27 cellular contexts compared by ENCODE assay signal in the genomic region with DNA sequence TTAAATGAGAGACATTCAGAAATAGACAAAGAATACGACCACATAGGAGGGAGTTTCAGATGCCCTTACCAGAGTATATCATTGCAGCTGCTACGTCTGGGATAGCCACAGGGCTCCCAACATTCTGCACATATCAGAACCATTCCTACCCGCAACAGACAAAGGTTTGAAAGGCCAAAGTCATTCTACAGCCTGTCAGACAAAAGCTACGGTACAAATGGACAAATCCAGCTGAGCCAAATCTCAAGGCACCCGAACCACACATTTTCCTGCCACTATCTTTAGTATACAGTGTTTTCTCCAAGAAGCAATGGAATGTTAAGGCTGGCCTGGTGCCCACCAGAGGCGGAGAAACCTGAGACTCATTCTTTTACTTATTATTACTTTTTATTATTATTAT. TPM values are rescaled to one million over a fixed set of nuclear protein-coding genes. Genes with fewer than 3 reads are reported as not detected.
DNase-seq lines count a peak whose midpoint lies in the region; ATAC-seq, FAIRE-seq and TF ChIP-seq lines count a peak whose summit lies in the region.
"Had no signal": no experiment of that assay in that cellular context is flagged by ENCODE, and none has a peak within 500 bp of the region (broad histone marks: within the 10 kb centered on the region; RNA-seq: fewer than 3 reads in every experiment).

No MANE protein-coding gene starts in this region.

- H3K36me3 ChIP-seq in heart left ventricle (peaks cover 0 to 97% (median 74%) of the 10 kb centered on the region in 9 donors), H1 (ENCODE audit: control insufficient read depth in 2 of 4, insufficient read depth in 4 of 4, low read length in 3 of 4) (peaks cover 37 to 80% (median 57%) of the 10 kb centered on the region in 4 experiments), iPS-20b (ENCODE audit: insufficient read depth, low read depth, low read length) (peaks cover 87% of the 10 kb centered on the region), thoracic aorta (peaks cover 6% of the 10 kb centered on the region)

- no peak overlapping the region for H3K14ac ChIP-seq in H1 (ENCODE audit: insufficient read length)

- no peak overlapping the region for H3K4me2 ChIP-seq in H1 (ENCODE audit: insufficient read depth in 1 of 2, low read depth in 2 of 2, low read length in 2 of 2)

- CTCF ChIA-PET in H1 (lab: Charles Lee; ENCODE audit: partially characterized antibody), result interaction anchor here (2.2 kb wide), 1 partner anchor 10 kb away, joined by 6 read pairs; no protein-coding TSS in a partner anchor

- no peak overlapping the region for H4K8ac ChIP-seq in H1 (ENCODE audit: extremely low read depth, insufficient read depth, low read length)

- no peak overlapping the region for H2AFZ ChIP-seq in H1 (ENCODE audit: low read length)

- DNase-seq in heart left ventricle (no peak), Right ventricle myocardium inferior (ENCODE audit: missing footprints) (no peak), H1 (ENCODE audit: low read depth in 1 of 2, low spot score in 2 of 2) (no peak), thoracic aorta (ENCODE audit: low spot score) (no peak), midbrain (lab: John Stamatoyannopoulos, UW) (no peak), NCI-H510A (lab: John Stamatoyannopoulos, UW) (no peak)
- no peak for DNase-seq in activated CD8-positive, alpha-beta memory T cell treated with anti-CD3 and anti-CD28 coated beads for 24 hours
- DNase-seq: activated CD4-positive, alpha-beta T cell treated with anti-CD3 and anti-CD28 coated beads for 4 hours; activated naive CD4-positive, alpha-beta T cell treated with anti-CD3 and anti-CD28 coated beads, Interleukin-2, amount 50 U/mL, for 16 hours; activated T-cell treated with anti-CD3 and anti-CD28 coated beads, Interleukin-2, amount 50 U/mL, for 72 hours; aorta; COR-L47; DMS79 treated with DMSO at 0.1 percent for 48 hours; islet precursor cell; lower lobe of right lung; naive B cell; NCI-H2081; occipital lobe; right lobe of liver; SHP77; stimulated activated CD4-positive, alpha-beta T cell treated with anti-CD3 and anti-CD28 coated beads, Interleukin-15, amount 100 ng/mL, for 24 hours; stomach; T-cell; transverse colon had no signal

- peak overlapping the region; percentile 51 for H2BK20ac ChIP-seq in H1 (ENCODE audit: low read length)

- no peaks in the 10 kb centered on the region for H4K20me1 ChIP-seq in H1 (replicated peaks in 1 of 2; ENCODE audit: control insufficient read depth in 1 of 2, insufficient read depth in 2 of 2, low read length in 2 of 2)

- no peak overlapping the region for H3K9ac ChIP-seq in H1 (replicated peaks in 1 of 4; ENCODE audit: extremely low read depth in 1 of 4, low read depth in 3 of 4, low read length in 3 of 4)
- H3K9ac ChIP-seq in iPS-20b (ENCODE audit: low read depth, low read length), result peak overlapping the region; percentile 9; the same call in 1 of the 2 replicates

- peak overlapping the region; percentile 37 for H4K91ac ChIP-seq in H1 (replicated peaks; ENCODE audit: insufficient read length, low read length)

- H3K23ac ChIP-seq in H1 (ENCODE audit: insufficient read length), result no peak overlapping the region

- H3K79me2 ChIP-seq in H1 (ENCODE audit: control insufficient read depth in 1 of 2, insufficient read depth in 2 of 2, low read length in 2 of 2), result 0 out of 4 replicates have a peak, but pooled peaks cover 0 to 4% of the 10 kb centered on the region in 2 experiments

- no peak overlapping the region for H2BK12ac ChIP-seq in H1 (ENCODE audit: low read depth, low read length)

- no peaks in the 10 kb centered on the region for H3K79me1 ChIP-seq in H1 (ENCODE audit: low read depth, low read length)

- no peak overlapping the region for H3K4ac ChIP-seq in H1 (replicated peaks; ENCODE audit: insufficient read length, low read depth, low read length)

- peak overlapping the region; percentile 75 for H2BK120ac ChIP-seq in H1 (replicated peaks; ENCODE audit: low read depth, low read length)

- H3K4me1 ChIP-seq in heart left ventricle (peaks cover 0 to 28% (median 7%) of the 10 kb centered on the region in 12 donors), H1 (replicated peaks in 1 of 4; ENCODE audit: control insufficient read depth in 3 of 4, insufficient read depth in 4 of 4, low read length in 3 of 4) (peaks cover 4 to 11% (median 6%) of the 10 kb centered on the region in 4 experiments; a peak in 5 of 7 replicates), iPS-20b (ENCODE audit: insufficient read depth, low read length) (peaks cover 21% of the 10 kb centered on the region), thoracic aorta (ENCODE audit: control insufficient read depth in 1 of 2, low read depth in 2 of 2) (peaks cover 6 to 37% of the 10 kb centered on the region in 2 donors)
- H3K4me1 ChIP-seq: lower lobe of right lung, right lobe of liver, stomach, transverse colon had no signal

- no peak for TF ChIP-seq EP300 in H1 (IDR thresholded peaks at IDR 0.05; ENCODE audit: borderline replicate concordance in 1 of 2, low read depth in 2 of 2, low read length in 2 of 2)

- intact Hi-C loops in heart left ventricle (cut with DNase I), result no loop called here
- intact Hi-C loops in Right ventricle myocardium inferior (cut with DNase I), result no loop called here

- H3K27ac ChIP-seq in heart left ventricle (peak overlapping the region in 7 of 12 donors; percentile 7 to 56 (median 10)), H1 (ENCODE audit: low read depth, low read length) (no peak overlapping the region), iPS-20b (ENCODE audit: low read length) (no peak overlapping the region), thoracic aorta (peak overlapping the region; percentile 2 to 22)
- H3K27ac ChIP-seq: lower lobe of right lung, right lobe of liver, stomach, transverse colon had no signal

- TF ChIP-seq POLR2A in heart left ventricle (IDR thresholded peaks at IDR 0.05) (no peak), H1 (IDR thresholded peaks at IDR 0.05; ENCODE audit: control extremely low read depth in 1 of 2, low read depth in 2 of 2, low read length in 2 of 2) (no peak)

- no peak overlapping the region for H2AK5ac ChIP-seq in H1 (ENCODE audit: low read depth, low read length)

- H2BK5ac ChIP-seq in H1 (ENCODE audit: low read depth, low read length), result peak overlapping the region; percentile 69; the same call in 1 of the 2 replicates

- WGBS in heart left ventricle, 4 donors, result 43 to 51% (median 44%) methylated on average over 6 of the region's 6 CpGs
- WGBS in H1 (ENCODE audit: extremely low coverage in 1 of 2, insufficient coverage in 1 of 2, insufficient read length in 1 of 2, insufficient replicate concordance in 2 of 2, low coverage in 1 of 2, low lambda C conversion rate in 2 of 2, missing lambda C conversion rate in 1 of 2), 2 experiments, result 81% methylated on average over 6 of the region's 6 CpGs; no CpG with 5 or more reads in 1 of the 2 experiments

- no peak for TF ChIP-seq RAD21 in H1 (IDR thresholded peaks at IDR 0.05 in 1 of 2, conservative IDR thresholded peaks at IDR 0.05 in 1 of 2; ENCODE audit: low read depth in 2 of 2, low read length in 2 of 2)

- H3K27me3 ChIP-seq in heart left ventricle (no peaks in the 10 kb centered on the region), H1 (replicated peaks in 1 of 4; ENCODE audit: control insufficient read depth in 3 of 4, extremely low read depth in 1 of 4, insufficient read depth in 3 of 4, low read length in 3 of 4) (no peaks in the 10 kb centered on the region), iPS-20b (ENCODE audit: insufficient read depth, low read length) (no peaks in the 10 kb centered on the region), thoracic aorta (replicated peaks; ENCODE audit: insufficient read depth) (no peaks in the 10 kb centered on the region)
- H3K27me3 ChIP-seq: right lobe of liver, stomach, transverse colon had no signal

- H3K18ac ChIP-seq in H1 (ENCODE audit: extremely low read depth, low read length), result no peak overlapping the region

- H3K4me3 ChIP-seq in heart left ventricle (no peak overlapping the region), H1 (ENCODE audit: extremely low read depth in 1 of 4, insufficient read depth in 2 of 4, low read depth in 3 of 4, low read length in 4 of 4) (no peak overlapping the region), iPS-20b (ENCODE audit: low read length) (no peak overlapping the region), thoracic aorta (no peak overlapping the region)
- H3K4me3 ChIP-seq: lower lobe of right lung, right lobe of liver, stomach, transverse colon had no signal

- ATAC-seq in heart left ventricle (peak in 2 of 4 donors; percentile 63 to 67), Right ventricle myocardium inferior (no peak), thoracic aorta (ENCODE audit: insufficient number of reproducible peaks, low FRiP score, low read depth) (no peak)
- ATAC-seq: activated T-cell treated with anti-CD3 and anti-CD28 coated beads, Interleukin-2, amount 50 U/mL, for 72 hours; lower lobe of right lung; right lobe of liver; T-cell had no signal

- no peaks in the 10 kb centered on the region for H3K9me3 ChIP-seq in heart left ventricle
- H3K9me3 ChIP-seq in H1 (ENCODE audit: insufficient read depth in 2 of 2, low read depth in 1 of 2, low read length in 1 of 2), result no peaks in the 10 kb centered on the region
- H3K9me3 ChIP-seq in iPS-20b (ENCODE audit: insufficient read depth, low read depth, low read length), result no peaks in the 10 kb centered on the region
- no peaks in the 10 kb centered on the region for H3K9me3 ChIP-seq in thoracic aorta
- H3K9me3 ChIP-seq: lower lobe of right lung, right lobe of liver, stomach, transverse colon had no signal

- no peaks in the 10 kb centered on the region for H3K23me2 ChIP-seq in H1 (ENCODE audit: low read depth, low read length)

- TF ChIP-seq CTCF in heart left ventricle (IDR thresholded peaks at IDR 0.05), result no peak
- no peak for TF ChIP-seq CTCF in H1 (IDR thresholded peaks at IDR 0.05; ENCODE audit: control extremely low read depth in 1 of 3, insufficient read depth in 1 of 3, low read depth in 1 of 3, low read length in 3 of 3)
- no peak for TF ChIP-seq CTCF in thoracic aorta (IDR thresholded peaks at IDR 0.05)

- no peak for FAIRE-seq in H1 (lab: Jason Lieb, UNC)
- FAIRE-seq: A204.1, GM12892 had no signal

- H4K5ac ChIP-seq in H1 (ENCODE audit: insufficient read length, low read depth, low read length), result no peak overlapping the region

- POLR2A ChIA-PET in H1 (lab: Charles Lee; ENCODE audit: partially characterized antibody), result interaction anchor here (1.4 kb wide), 2 partner anchors 10 to 21 kb away, joined by 5 to 9 read pairs; no protein-coding TSS in a partner anchor

- no peak overlapping the region for H2BK15ac ChIP-seq in H1 (ENCODE audit: low read length)

- no peak overlapping the region for H3K56ac ChIP-seq in H1 (replicated peaks; ENCODE audit: insufficient read length, low read depth, low read length)

RNA-seq across cellular contexts. Expression of gene LYRM2, which starts 30.5 kb away (rescaled TPM):
- total RNA-seq in heart left ventricle (10 to 100 TPM; 15.2 to 50.0 (median 44.3) TPM), Right ventricle myocardium inferior (33.2 TPM), thoracic aorta (10 to 100 TPM; 12.9 to 18.1 TPM)
- polyA plus RNA-seq in heart left ventricle (10 to 100 TPM; 16.9 to 35.7 TPM), H1 (2011; rRNA removed) (2.6 and 7.3 TPM in 2 replicates)
- total RNA-seq in H1 (2021; fragmentation: NEBNext Ultra II Directional; extraction: Animal tissue kit (Norgen Biotek cat#: 25700)), result 25.1 and 25.7 TPM in 2 replicates
- polyA plus RNA-seq in H1 (2011; cell fraction: cytosol; rRNA removed), result 9.8 TPM
- polyA plus RNA-seq in H1 (2011; cell fraction: nucleus; rRNA removed), result 3.1 TPM
- polyA plus RNA-seq in H1 (2012, experiment 1 of 2), result 9.8 to 25.8 TPM (median 12.0 TPM) in 4 replicates
- 2.0 TPM for polyA plus RNA-seq in H1 (2012, experiment 2 of 2)
- 38.6 TPM for polyA plus RNA-seq in H1 (2013, experiment 1 of 2)
- 36.2 TPM for polyA plus RNA-seq in H1 (2013, experiment 2 of 2)
- polyA minus RNA-seq in H1 (2011; rRNA and poly(A)+ RNA removed), result 4.8 and 6.9 TPM in 2 replicates
- 6.2 TPM for polyA minus RNA-seq in H1 (2011; cell fraction: cytosol; rRNA and poly(A)+ RNA removed)
- polyA minus RNA-seq in H1 (2011; cell fraction: nucleus; rRNA and poly(A)+ RNA removed), result 15.3 TPM

Comparison
In these comparisons a context has a peak if more than half of its experiments do, and no peak if none do; other contexts are left out.
1. H3K27ac ChIP-seq: peak in heart left ventricle (7 of 12) and thoracic aorta (2 of 2); none in H1 (single experiment) and iPS-20b (single experiment).